In genomic region chr5:179343021-179343781, GRCh38 we compare ENCODE assay signal across 13 cellular contexts. TPM values are rescaled to one million over a fixed set of nuclear protein-coding genes. Genes with fewer than 3 reads are reported as not detected.
A peak's percentile ranks its signal among the peaks of the same experiment; 100 is the strongest.
DNase-seq lines count a peak whose midpoint lies in the region; ATAC-seq and TF ChIP-seq lines count a peak whose summit lies in the region.
"Had no signal": no experiment of that assay in that cellular context is flagged by ENCODE, and none has a peak within 500 bp of the region (broad histone marks: within the 10 kb centered on the region; RNA-seq: fewer than 3 reads in every experiment).

No MANE protein-coding gene starts in this region.

- no peak overlapping the region for H2AFZ ChIP-seq in H9 (ENCODE audit: low read length)
- H2AFZ ChIP-seq: parathyroid adenoma, PC-9 had no signal

- DNase-seq in H9 (no peak), astrocyte of the cerebellum (ENCODE audit: low read depth) (no peak), immature natural killer cell (no peak), NCI-H2196 (lab: John Stamatoyannopoulos, UW; ENCODE audit: unreplicated experiment) (no peak), anterior cingulate cortex (lab: John Stamatoyannopoulos, UW) (no peak), foreskin melanocyte (no peak)
- DNase-seq: PC-9 had no signal

- TF ChIP-seq CTCF in H9 (conservative IDR thresholded peaks at IDR 0.05) (no peak), astrocyte of the cerebellum (IDR thresholded peaks at IDR 0.05; ENCODE audit: low read depth, low read length, missing control alignments) (no peak)

- H3K36me3 Mint-ChIP-seq in H9 (ENCODE audit: insufficient read depth in 1 of 3, low read depth in 3 of 3) = peaks cover 0 to 2% (median 0%) of the 10 kb centered on the region in 3 experiments; a peak in 2 of 7 replicates
- H3K36me3 Mint-ChIP-seq in immature natural killer cell = no peaks in the 10 kb centered on the region
- H3K36me3 Mint-ChIP-seq: activated CD4-positive, alpha-beta memory T cell treated with anti-CD3 and anti-CD28 coated beads for 36 hours had no signal

- H4K5ac ChIP-seq in H9 (ENCODE audit: insufficient read length, low read depth, low read length) = no peak overlapping the region

- H4K91ac ChIP-seq in H9 (ENCODE audit: insufficient read length, low read depth, low read length) = no peak overlapping the region

- H3K9ac ChIP-seq in H9 (ENCODE audit: extremely low read depth, insufficient read length, low read length) = no peak overlapping the region
- H3K9ac ChIP-seq: KMS-11, parathyroid adenoma had no signal

- no peak overlapping the region for H4K8ac ChIP-seq in H9 (replicated peaks; ENCODE audit: insufficient read length, low read depth, low read length)

- no peak overlapping the region for H3T11ph ChIP-seq in H9 (ENCODE audit: low read length)

- WGBS in H9 (ENCODE audit: extremely low coverage, insufficient read length, low lambda C conversion rate) = no CpG with 5 or more reads among the region's 24 CpGs

- H3K23ac ChIP-seq in H9 (ENCODE audit: insufficient read length, low read depth, low read length) = no peak overlapping the region

- no peak overlapping the region for H2BK12ac ChIP-seq in H9 (ENCODE audit: insufficient read length, low read depth, low read length)

- no peak overlapping the region for H2AK5ac ChIP-seq in H9 (ENCODE audit: insufficient read length, low read length)

- no peak overlapping the region for H2BK120ac ChIP-seq in H9 (ENCODE audit: low read depth, low read length, poor library complexity, severe bottlenecking)

- H3K27me3 ChIP-seq in H9 (ENCODE audit: insufficient read depth, low read length) = peaks cover 23% of the 10 kb centered on the region; the same call in 1 of the 2 replicates

- H3K18ac ChIP-seq in H9 (ENCODE audit: insufficient read length, low read depth, low read length) = no peak overlapping the region

- H3K4ac ChIP-seq in H9 (ENCODE audit: low read depth, low read length) = no peak overlapping the region

- peak overlapping the region; percentile 38; the same call in 1 of the 2 replicates for H3K14ac ChIP-seq in H9 (ENCODE audit: insufficient read depth, low read length)

- in situ Hi-C loops in astrocyte of the cerebellum (cut with HindIII; ENCODE audit: low sequenced_read_pairs) = no loop called here

- H3K27ac Mint-ChIP-seq in H9 = peak overlapping the region in 1 of 3 experiments; percentile 74; a peak in 1 of 7 replicates
- H3K27ac Mint-ChIP-seq in immature natural killer cell = no peak overlapping the region
- H3K27ac Mint-ChIP-seq: activated CD4-positive, alpha-beta memory T cell treated with anti-CD3 and anti-CD28 coated beads for 36 hours had no signal

- H2BK20ac ChIP-seq in H9 (ENCODE audit: low read depth, low read length, poor library complexity, severe bottlenecking) = no peak overlapping the region

- no peak overlapping the region for H3K56ac ChIP-seq in H9 (ENCODE audit: insufficient read length, low read depth, low read length)

- H3K9me3 ChIP-seq in H9 (ENCODE audit: control insufficient read depth, low read depth, low read length) = no peaks in the 10 kb centered on the region

- H3K27me3 Mint-ChIP-seq in H9 (ENCODE audit: low read depth) = peaks cover 67% of the 10 kb centered on the region
- peaks cover 14 to 27% (median 20%) of the 10 kb centered on the region in 3 donors for H3K27me3 Mint-ChIP-seq in immature natural killer cell (ENCODE audit: low read depth in 3 of 3)

- H2BK15ac ChIP-seq in H9 (ENCODE audit: low read depth, low read length) = no peak overlapping the region

- peak overlapping the region; percentile 67 for H3K4me2 ChIP-seq in H9 (ENCODE audit: insufficient read depth, insufficient read length, low read length)
- H3K4me2 ChIP-seq: KMS-11, PC-9 had no signal

- H3K27ac ChIP-seq in H9 (ENCODE audit: insufficient read length, low read depth, low read length) = no peak overlapping the region
- H3K27ac ChIP-seq in skin epidermis = peak overlapping the region in 9 of 21 experiments; percentile 16 to 90 (median 75)
- H3K27ac ChIP-seq: KMS-11, parathyroid adenoma, PC-9 had no signal

- H3K4me3 ChIP-seq in astrocyte of the cerebellum (ENCODE audit: low read depth, low read length) = peak overlapping the region; percentile 49
- H3K4me3 ChIP-seq in skin epidermis = peak overlapping the region; percentile 24 to 50 (median 45)
- H3K4me3 ChIP-seq: PC-9 had no signal

- H3K79me1 ChIP-seq in H9 (ENCODE audit: insufficient read depth, low read depth, low read length, poor library complexity, severe bottlenecking) = no peaks in the 10 kb centered on the region

- H3K4me3 Mint-ChIP-seq in H9 (peak overlapping the region; percentile 64 to 89), immature natural killer cell (peak overlapping the region in 3 of 5 donors; percentile 55 to 66 (median 60))
- H3K4me3 Mint-ChIP-seq: activated CD4-positive, alpha-beta memory T cell treated with anti-CD3 and anti-CD28 coated beads for 36 hours had no signal

- H3K23me2 ChIP-seq in H9 (ENCODE audit: insufficient read length, low read depth, low read length, poor library complexity, severe bottlenecking) = peaks cover 23% of the 10 kb centered on the region

- ATAC-seq in HG02938 (IDR thresholded peaks at IDR 0.05; ENCODE audit: unreplicated experiment) = no peak

- H3K9me3 Mint-ChIP-seq in H9 (no peaks in the 10 kb centered on the region; a peak in 1 of 5 replicates), immature natural killer cell (peaks cover 0 to 4% (median 0%) of the 10 kb centered on the region in 6 donors)
- H3K9me3 Mint-ChIP-seq: activated CD4-positive, alpha-beta memory T cell treated with anti-CD3 and anti-CD28 coated beads for 36 hours had no signal

- no peak overlapping the region for H2BK5ac ChIP-seq in H9 (ENCODE audit: insufficient read length, low read length)

- H3K4me1 ChIP-seq in H9 (ENCODE audit: insufficient read depth, low read length) = peaks cover 3% of the 10 kb centered on the region; the same call in 1 of the 2 replicates

- peaks cover 16 to 22% of the 10 kb centered on the region in 2 experiments for H3K4me1 Mint-ChIP-seq in H9
- H3K4me1 Mint-ChIP-seq in immature natural killer cell = peaks cover 6 to 7% of the 10 kb centered on the region in 2 donors

- H4K20me1 ChIP-seq in H9 (ENCODE audit: control insufficient read depth, insufficient read depth, insufficient read length) = peaks cover 8% of the 10 kb centered on the region

- no peaks in the 10 kb centered on the region for H3K79me2 ChIP-seq in H9 (ENCODE audit: insufficient read depth, low read length)
- H3K79me2 ChIP-seq: parathyroid adenoma had no signal

RNA-seq across cellular contexts. Expression of gene ADAMTS2, which starts 2.1 kb away (rescaled TPM):
- 5.4 and 5.9 TPM in 2 replicates for total RNA-seq in H9 (2021)
- polyA plus RNA-seq in immature natural killer cell = under 1 TPM in 1 of 3 donors, not detected in 2; 0.03 TPM
- total RNA-seq: activated CD4-positive, alpha-beta memory T cell treated with anti-CD3 and anti-CD28 coated beads for 36 hours; endothelial cell of umbilical vein; PC-9 had no signal
- polyA plus RNA-seq: endothelial cell of umbilical vein had no signal
